ENCODE assay signal across 23 cellular contexts in genomic region chr11:84137960-84138359, GRCh38.
"Had no signal": no experiment of that assay in that cellular context is flagged by ENCODE, and none has a peak within 500 bp of the region (broad histone marks: within the 10 kb centered on the region; RNA-seq: fewer than 3 reads in every experiment).

No MANE protein-coding gene starts in this region.

- H3K27me3 ChIP-seq: ovary, sigmoid colon, stomach, tibial nerve, upper lobe of left lung had no signal

- H3K4me3 Mint-ChIP-seq: immature natural killer cell; natural killer cell; stimulated activated effector memory CD8-positive, alpha-beta T cell treated with anti-CD3 and anti-CD28 coated beads, Interleukin-12 subunit alpha, Interleukin-12 subunit beta, amount 100 ng/mL, for 72 hours had no signal

- ATAC-seq: left ventricle myocardium superior; lower lobe of right lung; natural killer cell; psoas muscle; right cardiac atrium; stimulated activated effector memory CD8-positive, alpha-beta T cell treated with anti-CD3 and anti-CD28 coated beads, Interleukin-12 subunit alpha, Interleukin-12 subunit beta, amount 100 ng/mL, for 72 hours had no signal

- H3K27ac Mint-ChIP-seq: immature natural killer cell; natural killer cell; stimulated activated effector memory CD8-positive, alpha-beta T cell treated with anti-CD3 and anti-CD28 coated beads, Interleukin-12 subunit alpha, Interleukin-12 subunit beta, amount 100 ng/mL, for 72 hours had no signal

- H3K4me1 Mint-ChIP-seq: immature natural killer cell; natural killer cell; stimulated activated effector memory CD8-positive, alpha-beta T cell treated with anti-CD3 and anti-CD28 coated beads, Interleukin-12 subunit alpha, Interleukin-12 subunit beta, amount 100 ng/mL, for 72 hours had no signal

- H3K36me3 Mint-ChIP-seq: immature natural killer cell; natural killer cell; stimulated activated effector memory CD8-positive, alpha-beta T cell treated with anti-CD3 and anti-CD28 coated beads, Interleukin-12 subunit alpha, Interleukin-12 subunit beta, amount 100 ng/mL, for 72 hours had no signal

- DNase-seq: dermis blood vessel endothelial cell; hypothalamus; immature natural killer cell; islet precursor cell; kidney glomerular epithelial cell; left ventricle myocardium superior; lower lobe of right lung; natural killer cell; occipital lobe; ovary; posterior cingulate gyrus; psoas muscle; right cardiac atrium; sigmoid colon; stimulated activated CD4-positive, alpha-beta T cell treated with anti-CD3 and anti-CD28 coated beads, Interleukin-2, amount 100 ng/mL, for 24 hours; stimulated activated CD4-positive, alpha-beta T cell treated with anti-CD3 and anti-CD28 coated beads, Interleukin-4, amount 100 ng/mL, for 24 hours; stimulated activated naive CD4-positive, alpha-beta T cell treated with Interleukin-2 at 50 U/mL for 16 hours; stomach; upper lobe of left lung had no signal

- H3K27ac ChIP-seq: coronary artery, lower lobe of right lung, ovary, psoas muscle, sigmoid colon, stomach, thoracic aorta, tibial nerve, upper lobe of left lung had no signal
